Comparison of ENCODE assay signal across 6 cellular contexts in genomic region chr10:80633910-80634309, GRCh38.
"Had no signal": no experiment of that assay in that cellular context is flagged by ENCODE, and none has a peak within 500 bp of the region (broad histone marks: within the 10 kb centered on the region; RNA-seq: fewer than 3 reads in every experiment).

No MANE protein-coding gene starts in this region.

- H3K36me3 ChIP-seq: HAP-1 had no signal

- H3K27ac ChIP-seq: GM23248 had no signal

- H3K9me3 ChIP-seq: HAP-1 had no signal

- H3K4me3 ChIP-seq: GM23248, HAP-1 had no signal

- FAIRE-seq: HepG2 had no signal

- DNase-seq: GM23248, GOT3, H7, HFFc6 had no signal

- H3K4me1 ChIP-seq: HAP-1 had no signal
